ENCODE assay signal across 10 cellular contexts in genomic region chr7:155660059-155660757, GRCh38. TPM values are rescaled to one million over a fixed set of nuclear protein-coding genes. Genes with fewer than 3 reads are reported as not detected.
DNase-seq lines count a peak whose midpoint lies in the region; ATAC-seq, FAIRE-seq and TF ChIP-seq lines count a peak whose summit lies in the region.
"Had no signal": no experiment of that assay in that cellular context is flagged by ENCODE, and none has a peak within 500 bp of the region (broad histone marks: within the 10 kb centered on the region; RNA-seq: fewer than 3 reads in every experiment).

No MANE protein-coding gene starts in this region.

- H3K4me1 Mint-ChIP-seq in activated T-helper 1 cell treated with anti-CD3 and anti-CD28 coated beads, Interleukin-12 subunit alpha, Interleukin-12 subunit beta, Interleukin-2, Interleukin-4 antibody, amounts not matched to agents 30 ng/mL and 10 ng/mL and 1 ng/mL, durations not matched to agents 14 hours and 24 hours and 36 hours (ENCODE audit: low read depth) = peaks cover 48% of the 10 kb centered on the region
- peaks cover 16 to 20% of the 10 kb centered on the region in 2 experiments for H3K4me1 Mint-ChIP-seq in H9
- peaks cover 47% of the 10 kb centered on the region for H3K4me1 Mint-ChIP-seq in activated CD4-positive, alpha-beta T cell treated with anti-CD3 and anti-CD28 coated beads, Interleukin-2, amount 10 ng/mL, durations not matched to agents 7 days and 5 days

- peaks cover 10% of the 10 kb centered on the region for H3K36me3 Mint-ChIP-seq in activated T-helper 1 cell treated with anti-CD3 and anti-CD28 coated beads, Interleukin-12 subunit alpha, Interleukin-12 subunit beta, Interleukin-2, Interleukin-4 antibody, amounts not matched to agents 30 ng/mL and 10 ng/mL and 1 ng/mL, durations not matched to agents 14 hours and 24 hours and 36 hours (ENCODE audit: low read depth)
- peaks cover 8 to 15% (median 14%) of the 10 kb centered on the region in 3 experiments; a peak in 6 of 7 replicates for H3K36me3 Mint-ChIP-seq in H9 (ENCODE audit: insufficient read depth in 1 of 3, low read depth in 3 of 3)
- peaks cover 32% of the 10 kb centered on the region for H3K36me3 Mint-ChIP-seq in activated CD4-positive, alpha-beta T cell treated with anti-CD3 and anti-CD28 coated beads, Interleukin-2, amount 10 ng/mL, durations not matched to agents 7 days and 5 days (ENCODE audit: low read depth)

- H3K9ac ChIP-seq in H9 (ENCODE audit: extremely low read depth, insufficient read length, low read length) = no peak overlapping the region

- H4K91ac ChIP-seq in H9 (ENCODE audit: insufficient read length, low read depth, low read length) = no peak overlapping the region

- H3K14ac ChIP-seq in H9 (ENCODE audit: insufficient read depth, low read length) = no peak overlapping the region

- POLR2A ChIA-PET in activated CD4-positive, alpha-beta T cell treated with anti-CD3 and anti-CD28 coated beads, Interleukin-2, amount 10 ng/mL, durations not matched to agents 7 days and 5 days (lab: Charles Lee) = no interaction called here

- no peak overlapping the region for H3K23ac ChIP-seq in H9 (ENCODE audit: insufficient read length, low read depth, low read length)

- H3K27me3 ChIP-seq in GM06990 (replicated peaks; ENCODE audit: control insufficient read depth, insufficient read depth, low read length) = no peaks in the 10 kb centered on the region
- no peaks in the 10 kb centered on the region for H3K27me3 ChIP-seq in H9 (ENCODE audit: insufficient read depth, low read length)
- H3K27me3 ChIP-seq in small intestine (ENCODE audit: control insufficient read depth in 2 of 2, insufficient read depth in 2 of 2, low read length in 2 of 2) = no peaks in the 10 kb centered on the region
- H3K27me3 ChIP-seq: ascending aorta had no signal

- peak overlapping the region; percentile 87 for H3K27ac Mint-ChIP-seq in activated T-helper 1 cell treated with anti-CD3 and anti-CD28 coated beads, Interleukin-12 subunit alpha, Interleukin-12 subunit beta, Interleukin-2, Interleukin-4 antibody, amounts not matched to agents 30 ng/mL and 10 ng/mL and 1 ng/mL, durations not matched to agents 14 hours and 24 hours and 36 hours
- 0 out of 7 replicates have a peak overlapping the region, but pooled peaks of 1 of the 3 experiments have one; percentile 55 for H3K27ac Mint-ChIP-seq in H9
- H3K27ac Mint-ChIP-seq in activated CD4-positive, alpha-beta T cell treated with anti-CD3 and anti-CD28 coated beads, Interleukin-2, amount 10 ng/mL, durations not matched to agents 7 days and 5 days = no peak overlapping the region

- H3K27me3 Mint-ChIP-seq in activated T-helper 1 cell treated with anti-CD3 and anti-CD28 coated beads, Interleukin-12 subunit alpha, Interleukin-12 subunit beta, Interleukin-2, Interleukin-4 antibody, amounts not matched to agents 30 ng/mL and 10 ng/mL and 1 ng/mL, durations not matched to agents 14 hours and 24 hours and 36 hours (ENCODE audit: insufficient read depth) = no peaks in the 10 kb centered on the region
- no peaks in the 10 kb centered on the region for H3K27me3 Mint-ChIP-seq in H9 (ENCODE audit: low read depth)
- H3K27me3 Mint-ChIP-seq in activated CD4-positive, alpha-beta T cell treated with anti-CD3 and anti-CD28 coated beads, Interleukin-2, amount 10 ng/mL, durations not matched to agents 7 days and 5 days = no peaks in the 10 kb centered on the region

- peaks cover 3% of the 10 kb centered on the region for H3K36me3 ChIP-seq in GM06990 (ENCODE audit: control insufficient read depth, insufficient read depth, low read length)
- H3K36me3 ChIP-seq in small intestine (ENCODE audit: control insufficient read depth in 2 of 2, insufficient read depth in 2 of 2, low read length in 2 of 2) = no peaks in the 10 kb centered on the region

- no peak overlapping the region for H2BK120ac ChIP-seq in H9 (ENCODE audit: low read depth, low read length, poor library complexity, severe bottlenecking)

- no CpG with 5 or more reads among the region's 5 CpGs for WGBS in H9 (ENCODE audit: extremely low coverage, insufficient read length, low lambda C conversion rate)
- 64 to 90% (median 80%) methylated on average over 5 of the region's 5 CpGs for WGBS in small intestine, 3 donors

- CTCF ChIA-PET in activated CD4-positive, alpha-beta T cell treated with anti-CD3 and anti-CD28 coated beads, Interleukin-2, amount 10 ng/mL, durations not matched to agents 7 days and 5 days (lab: Charles Lee) = interaction anchor here (1.0 kb wide), 1 partner anchor 12 kb away, joined by 5 read pairs; no protein-coding TSS in a partner anchor

- no peak overlapping the region for H4K5ac ChIP-seq in H9 (ENCODE audit: insufficient read length, low read depth, low read length)

- no peak overlapping the region for H3K4me2 ChIP-seq in H9 (ENCODE audit: insufficient read depth, insufficient read length, low read length)

- no peak overlapping the region for H2BK20ac ChIP-seq in H9 (ENCODE audit: low read depth, low read length, poor library complexity, severe bottlenecking)

- no peak overlapping the region for H3T11ph ChIP-seq in H9 (ENCODE audit: low read length)

- no peak overlapping the region for H3K18ac ChIP-seq in H9 (ENCODE audit: insufficient read length, low read depth, low read length)

- H4K8ac ChIP-seq in H9 (replicated peaks; ENCODE audit: insufficient read length, low read depth, low read length) = no peak overlapping the region

- no peaks in the 10 kb centered on the region for H3K23me2 ChIP-seq in H9 (ENCODE audit: insufficient read length, low read depth, low read length, poor library complexity, severe bottlenecking)

- H4K20me1 ChIP-seq in H9 (ENCODE audit: control insufficient read depth, insufficient read depth, insufficient read length) = peaks cover 2% of the 10 kb centered on the region

- H2BK5ac ChIP-seq in H9 (ENCODE audit: insufficient read length, low read length) = no peak overlapping the region

- peaks cover 3% of the 10 kb centered on the region; the same call in 1 of the 2 replicates for H3K4me1 ChIP-seq in H9 (ENCODE audit: insufficient read depth, low read length)
- H3K4me1 ChIP-seq in small intestine (ENCODE audit: control insufficient read depth in 2 of 2, insufficient read depth in 1 of 2, low read depth in 1 of 2, low read length in 1 of 2) = peaks cover 2 to 6% of the 10 kb centered on the region in 2 donors

- no peak for TF ChIP-seq CTCF in GM06990 (IDR thresholded peaks at IDR 0.05; ENCODE audit: insufficient read depth, low read length, poor library complexity, severe bottlenecking)
- TF ChIP-seq CTCF in H9 (conservative IDR thresholded peaks at IDR 0.05) = no peak

- no peak overlapping the region for H2BK12ac ChIP-seq in H9 (ENCODE audit: insufficient read length, low read depth, low read length)

- no peaks in the 10 kb centered on the region for H3K9me3 ChIP-seq in H9 (ENCODE audit: control insufficient read depth, low read depth, low read length)
- no peaks in the 10 kb centered on the region for H3K9me3 ChIP-seq in small intestine (ENCODE audit: control insufficient read depth, low read depth)
- H3K9me3 ChIP-seq: ascending aorta had no signal

- H3K4ac ChIP-seq in H9 (ENCODE audit: low read depth, low read length) = no peak overlapping the region

- DNase-seq in GM06990 (ENCODE audit: extremely low read depth, insufficient read length) (peak; percentile 54), H9 (no peak), small intestine (no peak)
- DNase-seq in activated T-helper 1 cell treated with anti-CD3 and anti-CD28 coated beads, Interleukin-12 subunit alpha, Interleukin-12 subunit beta, Interleukin-2, Interleukin-4 antibody, amounts not matched to agents 30 ng/mL and 10 ng/mL and 1 ng/mL, durations not matched to agents 14 hours and 24 hours and 36 hours (ENCODE audit: low spot score) = no peak
- DNase-seq in stimulated activated naive CD4-positive, alpha-beta T cell (lab: John Stamatoyannopoulos, UW) = no peak
- DNase-seq in activated CD4-positive, alpha-beta T cell treated with anti-CD3 and anti-CD28 coated beads, Interleukin-2, amount 10 ng/mL, durations not matched to agents 7 days and 5 days = no peak
- DNase-seq: SHP77 treated with DMSO at 0.1 percent for 48 hours had no signal

- H3K4me3 ChIP-seq in GM06990 (replicated peaks; ENCODE audit: low read depth, low read length) = peak overlapping the region; percentile 18; the same call in 1 of the 2 replicates
- no peak overlapping the region for H3K4me3 ChIP-seq in small intestine (ENCODE audit: low read depth in 1 of 2, low read length in 2 of 2)
- H3K4me3 ChIP-seq: ascending aorta had no signal

- no peak overlapping the region for H2BK15ac ChIP-seq in H9 (ENCODE audit: low read depth, low read length)

- intact Hi-C loops in activated T-helper 1 cell treated with anti-CD3 and anti-CD28 coated beads, Interleukin-12 subunit alpha, Interleukin-12 subunit beta, Interleukin-2, Interleukin-4 antibody, amounts not matched to agents 30 ng/mL and 10 ng/mL and 1 ng/mL, durations not matched to agents 14 hours and 24 hours and 36 hours (cut with micrococcal nuclease) = loop anchor here (1.0 to 5.0 kb wide), 3 partner anchors 16 to 453 kb away; partner anchors contain the start of gene RBM33

- ATAC-seq in GM19438 (IDR thresholded peaks at IDR 0.05; ENCODE audit: low read depth, unreplicated experiment) = peak; percentile 70
- peak; percentile 59 for ATAC-seq in HG03060 (IDR thresholded peaks at IDR 0.05; ENCODE audit: low read depth, unreplicated experiment)

- H3K27ac ChIP-seq in H9 (ENCODE audit: insufficient read length, low read depth, low read length) (no peak overlapping the region), small intestine (ENCODE audit: low read depth in 1 of 2, low read length in 1 of 2) (no peak overlapping the region)
- H3K27ac ChIP-seq: ascending aorta had no signal

- H3K79me2 ChIP-seq in H9 (ENCODE audit: insufficient read depth, low read length) = peaks cover 38% of the 10 kb centered on the region

- peaks cover 7% of the 10 kb centered on the region for H3K79me1 ChIP-seq in H9 (ENCODE audit: insufficient read depth, low read depth, low read length, poor library complexity, severe bottlenecking)

- no peak overlapping the region for H3K4me3 Mint-ChIP-seq in activated T-helper 1 cell treated with anti-CD3 and anti-CD28 coated beads, Interleukin-12 subunit alpha, Interleukin-12 subunit beta, Interleukin-2, Interleukin-4 antibody, amounts not matched to agents 30 ng/mL and 10 ng/mL and 1 ng/mL, durations not matched to agents 14 hours and 24 hours and 36 hours
- no peak overlapping the region for H3K4me3 Mint-ChIP-seq in H9
- H3K4me3 Mint-ChIP-seq in activated CD4-positive, alpha-beta T cell treated with anti-CD3 and anti-CD28 coated beads, Interleukin-2, amount 10 ng/mL, durations not matched to agents 7 days and 5 days = no peak overlapping the region

- no peaks in the 10 kb centered on the region for H3K9me3 Mint-ChIP-seq in activated T-helper 1 cell treated with anti-CD3 and anti-CD28 coated beads, Interleukin-12 subunit alpha, Interleukin-12 subunit beta, Interleukin-2, Interleukin-4 antibody, amounts not matched to agents 30 ng/mL and 10 ng/mL and 1 ng/mL, durations not matched to agents 14 hours and 24 hours and 36 hours
- H3K9me3 Mint-ChIP-seq in H9 = no peaks in the 10 kb centered on the region; a peak in 1 of 5 replicates
- H3K9me3 Mint-ChIP-seq in activated CD4-positive, alpha-beta T cell treated with anti-CD3 and anti-CD28 coated beads, Interleukin-2, amount 10 ng/mL, durations not matched to agents 7 days and 5 days = peaks cover 3% of the 10 kb centered on the region

- H2AFZ ChIP-seq in H9 (ENCODE audit: low read length) = no peak overlapping the region

- no peak for FAIRE-seq in small intestine (lab: Jason Lieb, UNC)

- no peak overlapping the region for H3K56ac ChIP-seq in H9 (ENCODE audit: insufficient read length, low read depth, low read length)

- no peak overlapping the region for H2AK5ac ChIP-seq in H9 (ENCODE audit: insufficient read length, low read length)

RNA-seq across cellular contexts. Expression of gene RBM33, which starts 15.7 kb away (rescaled TPM):
- 75.2 and 78.9 TPM in 2 replicates for total RNA-seq in activated T-helper 1 cell treated with anti-CD3 and anti-CD28 coated beads, Interleukin-12 subunit alpha, Interleukin-12 subunit beta, Interleukin-2, Interleukin-4 antibody, amounts not matched to agents 30 ng/mL and 10 ng/mL and 1 ng/mL, durations not matched to agents 14 hours and 24 hours and 36 hours
- total RNA-seq in H9 (2021) = 65.5 and 71.3 TPM in 2 replicates
- 10 to 100 TPM in 2 of 3 donors, 1 to 10 TPM in 1; 7.8 to 19.1 (median 11.2) TPM for polyA plus RNA-seq in small intestine
- 10 to 100 TPM; 82.7 to 84.8 TPM for total RNA-seq in activated CD4-positive, alpha-beta T cell treated with anti-CD3 and anti-CD28 coated beads, Interleukin-2, amount 10 ng/mL, durations not matched to agents 7 days and 5 days
